Comparison of ENCODE assay signal across 21 cellular contexts in genomic region chr4:107312366-107312765, GRCh38.
"Had no signal": no experiment of that assay in that cellular context is flagged by ENCODE, and none has a peak within 500 bp of the region (broad histone marks: within the 10 kb centered on the region; RNA-seq: fewer than 3 reads in every experiment).

No MANE protein-coding gene starts in this region.

- H3K4me3 ChIP-seq: esophagus squamous epithelium, gastrocnemius medialis, spleen, testis, transverse colon had no signal

- H3K4me1 ChIP-seq: esophagus squamous epithelium, gastrocnemius medialis, spleen, testis, transverse colon had no signal

- H3K27me3 ChIP-seq: esophagus squamous epithelium, gastrocnemius medialis, spleen, testis, transverse colon had no signal

- H3K36me3 ChIP-seq: esophagus squamous epithelium, gastrocnemius medialis, spleen, transverse colon had no signal

- ATAC-seq: gastrocnemius medialis; left cardiac atrium; left ventricle myocardium superior; right cardiac atrium; stimulated activated naive CD8-positive, alpha-beta T cell treated with anti-CD3 and anti-CD28 coated beads, Interleukin-15, Interleukin-2, amounts not matched to agents 100 U/mL and 50 U/mL, for 24 hours had no signal

- DNase-seq: activated CD4-positive, alpha-beta memory T cell treated with anti-CD3 and anti-CD28 coated beads for 36 hours; activated CD4-positive, alpha-beta T cell treated with anti-CD3 and anti-CD28 coated beads, Interleukin-2, amount 10 ng/mL, durations not matched to agents 24 days and 14 days; activated CD4-positive, CD25-positive, alpha-beta regulatory T cell treated with anti-CD3 and anti-CD28 coated beads, Interleukin-2, amount 50 U/mL, for 72 hours; activated CD8-positive, alpha-beta memory T cell treated with anti-CD3 and anti-CD28 coated beads, Interleukin-2, amount 50 U/mL, for 4 hours; activated effector memory CD4-positive, alpha-beta T cell treated with anti-CD3 and anti-CD28 coated beads, Interleukin-2, amount 50 U/mL, for 16 hours; activated naive CD4-positive, alpha-beta T cell treated with anti-CD3 and anti-CD28 coated beads for 36 hours; activated naive CD8-positive, alpha-beta T cell treated with anti-CD3 and anti-CD28 coated beads, Interleukin-2, amount 10 ng/mL, durations not matched to agents 7 days and 5 days; activated T-cell treated with anti-CD3 and anti-CD28 coated beads, Interleukin-2, amount 50 U/mL, for 1 hour; cortex of kidney; esophagus squamous epithelium; gastrocnemius medialis; glutamatergic neuron; left cardiac atrium; left ventricle myocardium superior; posterior cingulate gyrus; right cardiac atrium; spleen; stimulated activated naive CD8-positive, alpha-beta T cell treated with anti-CD3 and anti-CD28 coated beads, Interleukin-15, Interleukin-2, amounts not matched to agents 100 U/mL and 50 U/mL, for 24 hours; T-helper 2 cell; testis; transverse colon had no signal

- H3K9me3 ChIP-seq: esophagus squamous epithelium, gastrocnemius medialis, spleen, testis, transverse colon had no signal
